Comparison of ENCODE assay signal across 8 cellular contexts in genomic region chr11:697028-697491, GRCh38. TPM values are rescaled to one million over a fixed set of nuclear protein-coding genes. Genes with fewer than 3 reads are reported as not detected.
A peak's percentile ranks its signal among the peaks of the same experiment; 100 is the strongest.
DNase-seq lines count a peak whose midpoint lies in the region; ATAC-seq and TF ChIP-seq lines count a peak whose summit lies in the region.

No MANE protein-coding gene starts in this region.

- peak; percentile 57 for DNase-seq in HT1080 (ENCODE audit: low read depth)
- DNase-seq in myocyte (ENCODE audit: low read depth) = peak; percentile 69
- no peak for DNase-seq in Ammon's horn (ENCODE audit: low spot score)

- H3K4me1 ChIP-seq in BLaER1 = peaks cover 80% of the 10 kb centered on the region

- H3K4me3 Mint-ChIP-seq in brain = peak overlapping the region; percentile 88 to 91 (median 91)

- H3K27ac Mint-ChIP-seq in brain = peak overlapping the region; percentile 30 to 98 (median 81)

- peaks cover 46% of the 10 kb centered on the region for H3K4me1 Mint-ChIP-seq in brain

- H3K9me3 Mint-ChIP-seq in brain = no peaks in the 10 kb centered on the region

- ATAC-seq in HG02852 (IDR thresholded peaks at IDR 0.05; ENCODE audit: unreplicated experiment) (no peak), HG02970 (IDR thresholded peaks at IDR 0.05; ENCODE audit: low FRiP score, unreplicated experiment) (no peak), GM18498 (IDR thresholded peaks at IDR 0.05; ENCODE audit: unreplicated experiment) (no peak)

- no peaks in the 10 kb centered on the region for H3K27me3 ChIP-seq in BLaER1

- peak overlapping the region; percentile 99; the same call in 1 of the 2 replicates for H3K27ac ChIP-seq in BLaER1

- H3K27me3 Mint-ChIP-seq in brain = no peaks in the 10 kb centered on the region

- TF ChIP-seq CTCF in brain (conservative IDR thresholded peaks at IDR 0.05) = no peak

- peaks cover 6% of the 10 kb centered on the region for H3K36me3 ChIP-seq in BLaER1

- H3K9ac ChIP-seq in BLaER1 = peak overlapping the region; percentile 44; the same call in 1 of the 2 replicates

- H4K20me1 ChIP-seq in BLaER1 = peaks cover 59% of the 10 kb centered on the region

- H3K36me3 Mint-ChIP-seq in brain = peaks cover 13% of the 10 kb centered on the region

- peak overlapping the region; percentile 91; the same call in 1 of the 2 replicates for H3K4me3 ChIP-seq in BLaER1

- peaks cover 7% of the 10 kb centered on the region; the same call in 1 of the 2 replicates for H3K9me3 ChIP-seq in BLaER1

- peak overlapping the region; percentile 77 for H3K4me2 ChIP-seq in BLaER1

RNA-seq across cellular contexts. Expression of gene TMEM80, which starts 1.4 kb away (rescaled TPM):
- 23.6 and 27.9 TPM in 2 replicates for total RNA-seq in HT1080 (2014; rRNA removed; shearing (Covaris generic))
- 12.6 and 14.6 TPM in 2 replicates for polyA plus RNA-seq in HT1080 (2015; cell fraction: cytosol; rRNA removed)
- polyA plus RNA-seq in HT1080 (2015; cell fraction: nucleus; rRNA removed) = 27.2 and 38.0 TPM in 2 replicates
- polyA plus RNA-seq in brain (ENCODE audit: insufficient read depth, low read depth, low replicate concordance) = 15.6 TPM
- 37.8 and 44.7 TPM in 2 replicates for total RNA-seq in myocyte
- 43.8 TPM for polyA plus RNA-seq in myocyte (2012)

RNA-seq across cellular contexts. Expression of gene DEAF1, which starts 2.0 kb away (rescaled TPM):
- 64.5 and 75.0 TPM in 2 replicates for total RNA-seq in HT1080 (2014; rRNA removed; shearing (Covaris generic))
- polyA plus RNA-seq in HT1080 (2015; cell fraction: cytosol; rRNA removed) = 43.7 and 56.2 TPM in 2 replicates
- polyA plus RNA-seq in HT1080 (2015; cell fraction: nucleus; rRNA removed) = 37.9 and 38.8 TPM in 2 replicates
- 88.5 TPM for polyA plus RNA-seq in brain (ENCODE audit: insufficient read depth, low read depth, low replicate concordance)
- 22.5 and 35.8 TPM in 2 replicates for total RNA-seq in myocyte
- 57.1 TPM for polyA plus RNA-seq in myocyte (2012)

RNA-seq across cellular contexts. Expression of gene EPS8L2, which starts 9.0 kb away (rescaled TPM):
- total RNA-seq in HT1080 (2014; rRNA removed; shearing (Covaris generic)) = 38.3 and 42.6 TPM in 2 replicates
- polyA plus RNA-seq in HT1080 (2015; cell fraction: cytosol; rRNA removed) = 35.4 and 36.6 TPM in 2 replicates
- 192 and 196 TPM in 2 replicates for polyA plus RNA-seq in HT1080 (2015; cell fraction: nucleus; rRNA removed)
- 9.5 TPM for polyA plus RNA-seq in brain (ENCODE audit: insufficient read depth, low read depth, low replicate concordance)
- 20.4 and 26.5 TPM in 2 replicates for total RNA-seq in myocyte
- 40.5 TPM for polyA plus RNA-seq in myocyte (2012)

RNA-seq across cellular contexts. Expression of gene TALDO1, which starts 50.2 kb away (rescaled TPM):
- total RNA-seq in HT1080 (2014; rRNA removed; shearing (Covaris generic)) = 235 and 266 TPM in 2 replicates
- 177 and 178 TPM in 2 replicates for polyA plus RNA-seq in HT1080 (2015; cell fraction: cytosol; rRNA removed)
- 140 and 151 TPM in 2 replicates for polyA plus RNA-seq in HT1080 (2015; cell fraction: nucleus; rRNA removed)
- polyA plus RNA-seq in brain (ENCODE audit: insufficient read depth, low read depth, low replicate concordance) = 182 TPM
- total RNA-seq in myocyte = 118 and 155 TPM in 2 replicates
- polyA plus RNA-seq in myocyte (2012) = 245 TPM

RNA-seq across cellular contexts. Expression of gene DRD4, which starts 60.0 kb away (rescaled TPM):
- total RNA-seq in HT1080 (2014; rRNA removed; shearing (Covaris generic)) = 0.31 and 0.50 TPM in 2 replicates
- 0.12 and 0.16 TPM in 2 replicates for polyA plus RNA-seq in HT1080 (2015; cell fraction: cytosol; rRNA removed)
- 1.5 and 2.0 TPM in 2 replicates for polyA plus RNA-seq in HT1080 (2015; cell fraction: nucleus; rRNA removed)
- polyA plus RNA-seq in brain (ENCODE audit: insufficient read depth, low read depth, low replicate concordance) = 0.71 TPM
- total RNA-seq in myocyte = not detected in 2 replicates
- 0.72 TPM for polyA plus RNA-seq in myocyte (2012)
